14 cellular contexts compared by ENCODE assay signal in the genomic region with DNA sequence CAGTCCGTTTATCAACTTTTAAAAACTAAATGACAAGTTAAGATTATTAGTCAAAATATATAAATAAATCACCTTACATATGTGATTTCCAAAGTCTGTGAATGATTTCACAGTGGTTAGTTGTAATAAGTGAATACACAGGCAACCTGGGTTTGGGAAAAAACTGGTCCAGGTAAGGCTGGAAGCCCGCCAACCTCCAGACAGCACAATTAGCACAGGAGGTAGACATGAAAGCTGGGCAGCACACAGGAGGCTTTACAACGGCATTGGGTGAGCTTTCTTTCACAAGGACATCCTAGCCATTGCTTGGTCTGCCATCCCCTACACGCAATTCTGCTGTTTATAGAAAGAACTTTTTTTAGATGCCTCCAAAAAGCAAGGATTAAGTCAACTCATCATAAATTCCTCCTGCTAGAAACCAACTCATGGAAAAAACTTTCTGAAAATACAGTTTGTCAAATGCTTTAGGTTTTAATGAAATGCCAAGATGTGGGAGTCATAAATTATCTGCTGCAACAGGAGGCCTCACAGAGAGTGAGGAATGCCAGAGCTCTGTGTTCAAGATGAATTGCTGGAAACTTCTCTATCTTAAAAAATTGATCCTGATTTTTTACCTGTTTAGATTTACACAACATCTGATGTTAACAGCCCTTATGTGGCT.
DNase-seq lines count a peak whose midpoint lies in the region; ATAC-seq, FAIRE-seq and TF ChIP-seq lines count a peak whose summit lies in the region.
"Had no signal": no experiment of that assay in that cellular context is flagged by ENCODE, and none has a peak within 500 bp of the region (broad histone marks: within the 10 kb centered on the region; RNA-seq: fewer than 3 reads in every experiment).

No MANE protein-coding gene starts in this region.

- H3K4me2 ChIP-seq in HepG2 (ENCODE audit: low read depth, low read length), result no peak overlapping the region
- H3K4me2 ChIP-seq in hepatocyte, result no peak overlapping the region

- H3K4me3 Mint-ChIP-seq in CD8-positive, alpha-beta memory T cell, result no peak overlapping the region
- H3K4me3 Mint-ChIP-seq: B cell had no signal

- intact Hi-C loops in HepG2 (cut with micrococcal nuclease; ENCODE audit: unreplicated experiment), result no loop called here
- intact Hi-C loops in right lobe of liver (cut with DNase I), result no loop called here
- intact Hi-C loops in ascending aorta (cut with DNase I), result loop anchor here (2.0 kb wide), 1 partner anchor 46 kb away; no protein-coding TSS in a partner anchor

- H3K9me2 ChIP-seq in hepatocyte (replicated peaks; ENCODE audit: insufficient read depth), result no peaks in the 10 kb centered on the region

- H3K9me3 ChIP-seq in HepG2 (ENCODE audit: low read length) (no peaks in the 10 kb centered on the region), right lobe of liver (no peaks in the 10 kb centered on the region), ascending aorta (no peaks in the 10 kb centered on the region), hepatocyte (ENCODE audit: low read depth) (no peaks in the 10 kb centered on the region)
- H3K9me3 ChIP-seq in CD8-positive, alpha-beta memory T cell (ENCODE audit: low read length), result no peaks in the 10 kb centered on the region

- no peaks in the 10 kb centered on the region for H3K9me3 Mint-ChIP-seq in CD8-positive, alpha-beta memory T cell

- H3K4me1 Mint-ChIP-seq in CD8-positive, alpha-beta memory T cell, result no peaks in the 10 kb centered on the region
- H3K4me1 Mint-ChIP-seq: B cell had no signal

- H3K36me3 Mint-ChIP-seq in CD8-positive, alpha-beta memory T cell, result no peaks in the 10 kb centered on the region

- H3K27me3 ChIP-seq in HepG2 (ENCODE audit: control insufficient read depth in 1 of 2, insufficient read depth in 2 of 2, low read length in 2 of 2) (no peaks in the 10 kb centered on the region), right lobe of liver (no peaks in the 10 kb centered on the region), ascending aorta (no peaks in the 10 kb centered on the region), hepatocyte (no peaks in the 10 kb centered on the region)
- no peaks in the 10 kb centered on the region for H3K27me3 ChIP-seq in CD8-positive, alpha-beta memory T cell (ENCODE audit: insufficient read depth, low read length, poor library complexity, severe bottlenecking)

- H4K20me1 ChIP-seq in HepG2 (ENCODE audit: insufficient read depth, low read length), result no peaks in the 10 kb centered on the region
- H4K20me1 ChIP-seq in hepatocyte (ENCODE audit: insufficient read depth, poor library complexity, severe bottlenecking), result no peaks in the 10 kb centered on the region

- no peak overlapping the region for H2AFZ ChIP-seq in HepG2 (ENCODE audit: low read length)
- no peak overlapping the region for H2AFZ ChIP-seq in hepatocyte

- ATAC-seq in HepG2 (no peak), right lobe of liver (no peak)

- no peak for TF ChIP-seq RAD21 in HepG2 (CRISPR knock-in tag; IDR thresholded peaks at IDR 0.05)

- TF ChIP-seq CTCF in HepG2 (CRISPR knock-in tag; IDR thresholded peaks at IDR 0.05) (no peak), right lobe of liver (IDR thresholded peaks at IDR 0.05) (no peak), ascending aorta (IDR thresholded peaks at IDR 0.05) (no peak), hepatocyte (IDR thresholded peaks at IDR 0.05; ENCODE audit: poor library complexity) (no peak)

- H3K4me3 ChIP-seq in HepG2 (replicated peaks in 1 of 3; ENCODE audit: insufficient read depth in 1 of 3, low read depth in 2 of 3, low read length in 3 of 3) (no peak overlapping the region), right lobe of liver (no peak overlapping the region), ascending aorta (no peak overlapping the region), hepatocyte (no peak overlapping the region)
- no peak overlapping the region for H3K4me3 ChIP-seq in CD8-positive, alpha-beta memory T cell (ENCODE audit: low read length)

- no peak overlapping the region for H3K27ac Mint-ChIP-seq in CD8-positive, alpha-beta memory T cell
- H3K27ac Mint-ChIP-seq: B cell had no signal

- DNase-seq in HepG2 (ENCODE audit: low spot score) (no peak), right lobe of liver (no peak), ascending aorta (ENCODE audit: low spot score in 2 of 2) (no peak), hepatocyte (ENCODE audit: low spot score) (no peak), Ammon's horn (ENCODE audit: low spot score) (no peak), ecto neural progenitor cell (ENCODE audit: low spot score) (no peak)
- no peak for DNase-seq in CD8-positive, alpha-beta memory T cell
- no peak for DNase-seq in stimulated activated CD8-positive, alpha-beta memory T cell treated with anti-CD3 and anti-CD28 coated beads, Interleukin-4, amount 100 ng/mL, for 48 hours
- DNase-seq: activated CD4-positive, alpha-beta T cell treated with anti-CD3 and anti-CD28 coated beads for 1 hour; activated naive CD4-positive, alpha-beta T cell; KG1; NCI-H524 had no signal

- POLR2A ChIA-PET in HepG2 (lab: Yijun Ruan, JAX), result no interaction called here
- POLR2A ChIA-PET in CD8-positive, alpha-beta memory T cell (lab: Charles Lee), result no interaction called here

- H3K79me2 ChIP-seq in HepG2 (ENCODE audit: insufficient read depth, low read length) (no peaks in the 10 kb centered on the region), hepatocyte (no peaks in the 10 kb centered on the region)

- H3K36me3 ChIP-seq in HepG2 (replicated peaks in 1 of 2; ENCODE audit: control insufficient read depth in 1 of 2, insufficient read depth in 2 of 2, low read length in 2 of 2), result no peaks in the 10 kb centered on the region
- H3K36me3 ChIP-seq in right lobe of liver, result no peaks in the 10 kb centered on the region
- no peaks in the 10 kb centered on the region for H3K36me3 ChIP-seq in ascending aorta
- H3K36me3 ChIP-seq in hepatocyte (replicated peaks; ENCODE audit: insufficient read depth, low read depth), result no peaks in the 10 kb centered on the region
- H3K36me3 ChIP-seq in CD8-positive, alpha-beta memory T cell (ENCODE audit: insufficient read depth, low read length), result no peaks in the 10 kb centered on the region

- no peak overlapping the region for H3K9ac ChIP-seq in HepG2 (ENCODE audit: insufficient read depth, low read depth, low read length)

- TF ChIP-seq EP300 in HepG2 (IDR thresholded peaks at IDR 0.05; ENCODE audit: low read depth in 2 of 2, low read length in 2 of 2) (no peak), HepG2 (CRISPR knock-in tag; IDR thresholded peaks at IDR 0.05; ENCODE audit: borderline replicate concordance) (no peak)

- in situ Hi-C loops in HepG2 (cut with HindIII; ENCODE audit: extremely low pct_ligation_motif_present, low pct_unique_long_range_greater_than_20kb), result no loop called here

- H3K27ac ChIP-seq in HepG2 (ENCODE audit: extremely low read length, insufficient read depth, low read length) (no peak overlapping the region), right lobe of liver (no peak overlapping the region), ascending aorta (peak overlapping the region; percentile 19 to 59), hepatocyte (peak overlapping the region; percentile 36)
- H3K27ac ChIP-seq in CD8-positive, alpha-beta memory T cell (ENCODE audit: low read depth, low read length), result no peak overlapping the region

- TF ChIP-seq POLR2A in HepG2 (IDR thresholded peaks at IDR 0.05; ENCODE audit: insufficient read depth in 1 of 2, low read depth in 2 of 2, low read length in 2 of 2), result no peak
- TF ChIP-seq POLR2A in right lobe of liver (IDR thresholded peaks at IDR 0.05), result no peak

- CTCF ChIA-PET in HepG2 (lab: Yijun Ruan, JAX; ENCODE audit: low intra/inter-chr PET ratio, low total read pairs), result no interaction called here
- CTCF ChIA-PET in CD8-positive, alpha-beta memory T cell (lab: Charles Lee), result no interaction called here

- H3K4me1 ChIP-seq in HepG2 (ENCODE audit: insufficient read depth, low read length), result no peaks in the 10 kb centered on the region
- no peaks in the 10 kb centered on the region for H3K4me1 ChIP-seq in right lobe of liver
- peaks cover 0 to 36% of the 10 kb centered on the region in 2 donors for H3K4me1 ChIP-seq in ascending aorta
- H3K4me1 ChIP-seq in hepatocyte (ENCODE audit: insufficient read depth), result peaks cover 6% of the 10 kb centered on the region
- no peaks in the 10 kb centered on the region for H3K4me1 ChIP-seq in CD8-positive, alpha-beta memory T cell (ENCODE audit: insufficient read depth, low read length)

- no TSS peak for BruUV-seq in HepG2 (replicated peaks; lab: Mats Ljungman, UMichigan)

- WGBS in HepG2 (ENCODE audit: low lambda C conversion rate), result 29% methylated on average over 4 of the region's 4 CpGs
- WGBS in right lobe of liver (ENCODE audit: insufficient coverage, low coverage, low lambda C conversion rate, missing lambda C conversion rate), result 60% methylated on average over 4 of the region's 4 CpGs
- 62% methylated on average over 4 of the region's 4 CpGs for WGBS in hepatocyte (ENCODE audit: low lambda C conversion rate, missing lambda C conversion rate)

- peaks cover 6 to 28% of the 10 kb centered on the region in 2 donors for H3K27me3 Mint-ChIP-seq in CD8-positive, alpha-beta memory T cell

- no peak for FAIRE-seq in HepG2 (lab: Jason Lieb, UNC)
- FAIRE-seq: H1 had no signal

TF ChIP-seq in HepG2, 621 proteins besides CTCF, POLR2A, EP300 and RAD21:
- TF ChIP-seq, protein P1, sequence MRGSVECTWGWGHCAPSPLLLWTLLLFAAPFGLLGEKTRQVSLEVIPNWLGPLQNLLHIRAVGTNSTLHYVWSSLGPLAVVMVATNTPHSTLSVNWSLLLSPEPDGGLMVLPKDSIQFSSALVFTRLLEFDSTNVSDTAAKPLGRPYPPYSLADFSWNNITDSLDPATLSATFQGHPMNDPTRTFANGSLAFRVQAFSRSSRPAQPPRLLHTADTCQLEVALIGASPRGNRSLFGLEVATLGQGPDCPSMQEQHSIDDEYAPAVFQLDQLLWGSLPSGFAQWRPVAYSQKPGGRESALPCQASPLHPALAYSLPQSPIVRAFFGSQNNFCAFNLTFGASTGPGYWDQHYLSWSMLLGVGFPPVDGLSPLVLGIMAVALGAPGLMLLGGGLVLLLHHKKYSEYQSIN (CRISPR knock-in tag; IDR thresholded peaks at IDR 0.05; ENCODE audit: borderline replicate concordance), result no peak
- TF ChIP-seq MAFF (IDR thresholded peaks at IDR 0.05; ENCODE audit: low read depth, low read length) (peak; percentile 49), MAFK (conservative IDR thresholded peaks at IDR 0.05 in 1 of 2, IDR thresholded peaks at IDR 0.05 in 1 of 2; ENCODE audit: low read length in 2 of 2) (peak; percentile 34 to 53; a peak in 1 of 4 replicates), HHEX (CRISPR knock-in tag; IDR thresholded peaks at IDR 0.05) (no peak), ZC3H4 (CRISPR knock-in tag; IDR thresholded peaks at IDR 0.05; ENCODE audit: borderline replicate concordance) (no peak)
- TF ChIP-seq, protein P2, sequence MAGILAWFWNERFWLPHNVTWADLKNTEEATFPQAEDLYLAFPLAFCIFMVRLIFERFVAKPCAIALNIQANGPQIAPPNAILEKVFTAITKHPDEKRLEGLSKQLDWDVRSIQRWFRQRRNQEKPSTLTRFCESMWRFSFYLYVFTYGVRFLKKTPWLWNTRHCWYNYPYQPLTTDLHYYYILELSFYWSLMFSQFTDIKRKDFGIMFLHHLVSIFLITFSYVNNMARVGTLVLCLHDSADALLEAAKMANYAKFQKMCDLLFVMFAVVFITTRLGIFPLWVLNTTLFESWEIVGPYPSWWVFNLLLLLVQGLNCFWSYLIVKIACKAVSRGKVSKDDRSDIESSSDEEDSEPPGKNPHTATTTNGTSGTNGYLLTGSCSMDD (CRISPR knock-in tag; IDR thresholded peaks at IDR 0.05), result no peak
TF ChIP-seq in HepG2: peak in this region for 2.

Comparison
In these comparisons a context has a peak if more than half of its experiments do, and no peak if none do; other contexts are left out.
1. H3K27ac ChIP-seq: peak in ascending aorta (2 of 2) and hepatocyte (single experiment); none in HepG2 (single experiment), right lobe of liver (0 of 3) and CD8-positive, alpha-beta memory T cell (single experiment).